15 cellular contexts compared by ENCODE assay signal in the genomic region with DNA sequence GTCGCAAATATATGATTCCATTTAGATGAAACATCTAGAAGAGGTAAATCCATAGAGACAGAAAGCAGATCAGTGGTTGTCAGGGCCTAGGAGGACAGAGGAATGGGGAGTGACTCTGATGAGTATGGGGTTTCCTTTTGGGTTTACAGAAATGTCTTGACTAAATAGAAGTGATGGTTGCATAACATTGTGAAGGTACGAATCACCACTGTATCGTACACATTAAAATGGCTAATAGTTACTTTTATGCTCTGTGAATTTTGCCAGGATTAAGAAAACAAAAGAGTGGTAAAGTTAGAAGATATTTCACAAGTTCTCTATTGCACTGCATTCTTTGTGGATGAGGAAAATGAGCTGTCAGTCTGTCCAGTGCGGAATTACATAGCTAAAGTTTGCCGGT.
A peak's percentile ranks its signal among the peaks of the same experiment; 100 is the strongest.
DNase-seq lines count a peak whose midpoint lies in the region; TF ChIP-seq lines count a peak whose summit lies in the region.
"Had no signal": no experiment of that assay in that cellular context is flagged by ENCODE, and none has a peak within 500 bp of the region (broad histone marks: within the 10 kb centered on the region; RNA-seq: fewer than 3 reads in every experiment).

No MANE protein-coding gene starts in this region.

- no CpG with 5 or more reads among the region's 5 CpGs for WGBS in trophoblast cell (ENCODE audit: extremely low coverage, insufficient coverage, insufficient read length)

- H3K23ac ChIP-seq in trophoblast cell (ENCODE audit: low read length): no peak overlapping the region

- no peak overlapping the region for H3K14ac ChIP-seq in trophoblast cell (ENCODE audit: low read length)

- DNase-seq in BJ (ENCODE audit: low read depth) (peak; percentile 88), NCI-H226 (peak; percentile 79), epithelial cell of esophagus (ENCODE audit: low read depth) (peak; percentile 52), trophoblast cell (no peak), OCI-LY7 (ENCODE audit: low spot score) (no peak), amniotic stem cell (lab: John Stamatoyannopoulos, UW) (no peak), SIG-M5 (lab: John Stamatoyannopoulos, UW) (no peak), GF-D8 (lab: John Stamatoyannopoulos, UW) (no peak)
- DNase-seq: activated CD4-positive, alpha-beta memory T cell treated with anti-CD3 and anti-CD28 coated beads for 36 hours; anterior cingulate cortex; midbrain; NCI-H2081 treated with DMSO at 0.1 percent for 48 hours; pancreas; stimulated activated CD4-positive, alpha-beta T cell treated with anti-CD3 and anti-CD28 coated beads, Interleukin-15, amount 100 ng/mL, for 24 hours had no signal

- H3K4me1 ChIP-seq in trophoblast cell (ENCODE audit: control insufficient read depth in 1 of 2, insufficient read depth in 2 of 2, low read length in 2 of 2) (peaks cover 11 to 19% of the 10 kb centered on the region in 2 experiments), OCI-LY7 (ENCODE audit: insufficient read depth, low read length, poor library complexity, severe bottlenecking) (no peaks in the 10 kb centered on the region)

- H3K4me2 ChIP-seq in trophoblast cell (ENCODE audit: low read length) (no peak overlapping the region), OCI-LY7 (ENCODE audit: low read length) (no peak overlapping the region)

- H2AFZ ChIP-seq in trophoblast cell (ENCODE audit: insufficient read depth, low read length, poor library complexity) (no peak overlapping the region), OCI-LY7 (ENCODE audit: low read length) (no peak overlapping the region)

- H2BK12ac ChIP-seq in trophoblast cell (ENCODE audit: low read length): peak overlapping the region; percentile 45

- H2AK5ac ChIP-seq in trophoblast cell (ENCODE audit: low read length): no peak overlapping the region

- H3K9me2 ChIP-seq in OCI-LY7 (ENCODE audit: insufficient read depth, low read length): no peaks in the 10 kb centered on the region

- no peak overlapping the region for H3K4me3 ChIP-seq in BJ (ENCODE audit: low read depth, low read length)
- no peak overlapping the region for H3K4me3 ChIP-seq in epithelial cell of esophagus (ENCODE audit: low read length)
- H3K4me3 ChIP-seq in trophoblast cell (ENCODE audit: low read depth, low read length): no peak overlapping the region
- no peak overlapping the region for H3K4me3 ChIP-seq in OCI-LY7 (ENCODE audit: low read depth, low read length, poor library complexity, severe bottlenecking)
- H3K4me3 ChIP-seq: pancreas had no signal

- POLR2A ChIA-PET in BJ (lab: Charles Lee) (no interaction called here), OCI-LY7 (lab: Charles Lee) (interaction anchor here (1.2 kb wide), 1 partner anchor 18 kb away, joined by 3 read pairs; no protein-coding TSS in a partner anchor)

- H4K20me1 ChIP-seq in OCI-LY7 (ENCODE audit: insufficient read depth, low read length): no peaks in the 10 kb centered on the region

- CTCF ChIA-PET in BJ (lab: Yijun Ruan, JAX) (interaction anchor here (0.6 to 1.3 kb wide), 4 partner anchors 18 to 482 kb away, joined by 3 read pairs; no protein-coding TSS in a partner anchor), OCI-LY7 (lab: Charles Lee; ENCODE audit: unreplicated experiment) (no interaction called here)

- peak overlapping the region; percentile 19 for H4K91ac ChIP-seq in trophoblast cell (ENCODE audit: low read depth, low read length)

- no peak overlapping the region for H3K18ac ChIP-seq in trophoblast cell (ENCODE audit: low read length)

- TF ChIP-seq CTCF in BJ (IDR thresholded peaks at IDR 0.05; ENCODE audit: insufficient read depth, low read depth, low read length) (no peak), epithelial cell of esophagus (IDR thresholded peaks at IDR 0.05; ENCODE audit: insufficient read depth, low read depth, low read length, missing control alignments) (no peak), OCI-LY7 (conservative IDR thresholded peaks at IDR 0.05; ENCODE audit: low read length) (no peak)

- H3K4ac ChIP-seq in trophoblast cell (ENCODE audit: low read depth, low read length): no peak overlapping the region

- H2BK5ac ChIP-seq in trophoblast cell (ENCODE audit: low read depth, low read length, poor library complexity): peak overlapping the region; percentile 59

- no peak overlapping the region for H3K9ac ChIP-seq in trophoblast cell (ENCODE audit: low read length)

- no peaks in the 10 kb centered on the region for H3K9me3 ChIP-seq in trophoblast cell (ENCODE audit: insufficient read depth, low read depth, low read length)
- H3K9me3 ChIP-seq in OCI-LY7 (ENCODE audit: low read length): no peaks in the 10 kb centered on the region
- H3K9me3 ChIP-seq: pancreas had no signal

- no peaks in the 10 kb centered on the region for H3K36me3 ChIP-seq in BJ (ENCODE audit: control insufficient read depth, insufficient read depth, low read length)
- H3K36me3 ChIP-seq in trophoblast cell (ENCODE audit: control insufficient read depth in 1 of 2, insufficient read depth in 2 of 2, low read length in 2 of 2): no peaks in the 10 kb centered on the region
- no peaks in the 10 kb centered on the region for H3K36me3 ChIP-seq in OCI-LY7 (ENCODE audit: insufficient read depth, low read length)
- H3K36me3 ChIP-seq: pancreas had no signal

- H3K27ac ChIP-seq in trophoblast cell (ENCODE audit: low read depth, low read length): no peak overlapping the region
- no peak overlapping the region for H3K27ac ChIP-seq in OCI-LY7 (ENCODE audit: low read depth, low read length, poor library complexity, severe bottlenecking)
- H3K27ac ChIP-seq: C4-2B, pancreas had no signal

- no peaks in the 10 kb centered on the region for H3K79me2 ChIP-seq in trophoblast cell (ENCODE audit: control insufficient read depth, insufficient read depth, low read length, poor library complexity)
- H3K79me2 ChIP-seq in OCI-LY7 (ENCODE audit: insufficient read depth, low read depth, low read length): no peaks in the 10 kb centered on the region

- peaks cover 24% of the 10 kb centered on the region for H3K79me1 ChIP-seq in trophoblast cell (ENCODE audit: low read length)

- H3K27me3 ChIP-seq in BJ (ENCODE audit: control insufficient read depth, insufficient read depth, low read length): no peaks in the 10 kb centered on the region
- no peaks in the 10 kb centered on the region for H3K27me3 ChIP-seq in trophoblast cell (ENCODE audit: insufficient read depth, low read length)
- H3K27me3 ChIP-seq: pancreas had no signal

- intact Hi-C loops in OCI-LY7 (cut with micrococcal nuclease; ENCODE audit: unreplicated experiment): no loop called here

- H4K8ac ChIP-seq in trophoblast cell (ENCODE audit: low read depth, low read length): no peak overlapping the region

- no peak overlapping the region for H4K12ac ChIP-seq in trophoblast cell (ENCODE audit: low read depth, low read length)

- no TSS peak for BruUV-seq in OCI-LY7 (replicated peaks; lab: Mats Ljungman, UMichigan)

- peak overlapping the region; percentile 43 for H2BK120ac ChIP-seq in trophoblast cell (ENCODE audit: insufficient read depth, low read length, poor library complexity)

Comparison
In these comparisons a context has a peak if more than half of its experiments do, and no peak if none do; other contexts are left out.
1. DNase-seq: peak in BJ (single experiment), NCI-H226 (single experiment) and epithelial cell of esophagus (single experiment); none in trophoblast cell (0 of 2), OCI-LY7 (single experiment), amniotic stem cell (single experiment), SIG-M5 (single experiment) and GF-D8 (single experiment).